18 cellular contexts compared by ENCODE assay signal in genomic region chr4:106996490-106996889, GRCh38.
"Had no signal": no experiment of that assay in that cellular context is flagged by ENCODE, and none has a peak within 500 bp of the region (broad histone marks: within the 10 kb centered on the region; RNA-seq: fewer than 3 reads in every experiment).

No MANE protein-coding gene starts in this region.

- H3K79me2 ChIP-seq: parathyroid adenoma had no signal

- H3K36me3 ChIP-seq: spleen, thoracic aorta, upper lobe of left lung had no signal

- H3K9me3 ChIP-seq: body of pancreas, spleen, thoracic aorta, upper lobe of left lung had no signal

- H3K9ac ChIP-seq: parathyroid adenoma had no signal

- DNase-seq: activated CD4-positive, alpha-beta T cell treated with anti-CD3 and anti-CD28 coated beads for 36 hours; activated CD4-positive, alpha-beta T cell treated with anti-CD3 and anti-CD28 coated beads, Interleukin-2, amount 50 U/mL, for 48 hours; activated naive CD4-positive, alpha-beta T cell treated with Interleukin-2 at 50 U/mL for 16 hours; activated naive CD8-positive, alpha-beta T cell treated with anti-CD3 and anti-CD28 coated beads, Interleukin-2, amount 10 ng/mL, durations not matched to agents 7 days and 5 days; amygdala; body of pancreas; endodermal cell; foreskin melanocyte; glutamatergic neuron; hypothalamus; spleen; stimulated activated naive B cell treated with anti-CD40 and anti-IgM and Interleukin-4, amounts not matched to agents 10 μg/mL and 1 μg/mL and 100 μg/mL, for 72 hours; upper lobe of left lung had no signal

- H3K27me3 ChIP-seq: body of pancreas, spleen, upper lobe of left lung had no signal

- H3K27ac ChIP-seq: body of pancreas, epithelial cell of prostate, parathyroid adenoma, spleen, thoracic aorta, upper lobe of left lung had no signal

- ATAC-seq: activated CD4-positive, alpha-beta T cell treated with anti-CD3 and anti-CD28 coated beads for 36 hours; body of pancreas; left lobe of liver; stimulated activated naive B cell treated with anti-CD40 and anti-IgM and Interleukin-4, amounts not matched to agents 10 μg/mL and 1 μg/mL and 100 μg/mL, for 72 hours; WTC11 had no signal

- H2AFZ ChIP-seq: parathyroid adenoma had no signal

- H3K4me3 ChIP-seq: body of pancreas, spleen, thoracic aorta, upper lobe of left lung had no signal

- H3K4me1 ChIP-seq: body of pancreas, parathyroid adenoma, spleen, upper lobe of left lung had no signal
